ENCODE assay signal across 19 cellular contexts in the genomic region with DNA sequence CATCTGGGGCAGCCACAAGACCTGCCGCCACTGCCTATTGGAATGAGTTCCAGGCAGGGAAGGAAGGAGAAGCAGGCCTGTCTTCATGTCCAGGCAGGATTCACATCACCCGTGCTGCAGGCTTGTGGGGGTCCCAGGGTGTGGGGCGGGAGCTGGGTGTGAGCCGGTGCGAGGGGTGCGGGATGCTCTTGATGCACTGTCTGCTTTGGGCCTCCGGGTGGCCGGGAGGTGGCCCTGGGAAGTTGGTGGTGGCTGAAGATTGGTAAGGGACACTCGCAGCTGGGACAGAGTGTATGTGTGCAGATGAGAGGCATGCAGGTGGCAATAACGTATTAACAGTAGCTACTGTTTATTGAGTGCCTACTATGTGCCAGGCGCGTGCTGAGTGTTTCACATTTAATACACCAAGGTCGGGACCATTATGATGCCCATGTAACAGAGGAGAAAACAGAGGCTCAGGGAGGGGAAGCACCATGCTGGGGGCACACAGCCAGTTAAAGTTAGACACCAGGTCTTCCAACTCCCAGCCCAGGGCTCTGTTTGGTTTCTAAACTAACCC. TPM values are rescaled to one million over a fixed set of nuclear protein-coding genes. Genes with fewer than 3 reads are reported as not detected.
DNase-seq lines count a peak whose midpoint lies in the region; ATAC-seq, FAIRE-seq and TF ChIP-seq lines count a peak whose summit lies in the region.
"Had no signal": no experiment of that assay in that cellular context is flagged by ENCODE, and none has a peak within 500 bp of the region (broad histone marks: within the 10 kb centered on the region; RNA-seq: fewer than 3 reads in every experiment).

No MANE protein-coding gene starts in this region.

- no peaks in the 10 kb centered on the region for H3K36me3 ChIP-seq in Peyer's patch
- no peaks in the 10 kb centered on the region for H3K36me3 ChIP-seq in endodermal cell (ENCODE audit: control insufficient read depth, insufficient read depth, low read length)
- no peaks in the 10 kb centered on the region for H3K36me3 ChIP-seq in osteoblast (ENCODE audit: insufficient read depth, low read length)
- H3K36me3 ChIP-seq: MG63 had no signal

- ATAC-seq in HG02973 (IDR thresholded peaks at IDR 0.05; ENCODE audit: unreplicated experiment) = no peak
- ATAC-seq in GM18867 (IDR thresholded peaks at IDR 0.05; ENCODE audit: unreplicated experiment) = no peak
- ATAC-seq: PC-3 had no signal

- H3K4me1 ChIP-seq in Peyer's patch (peaks cover 0 to 10% (median 6%) of the 10 kb centered on the region in 4 donors), endodermal cell (ENCODE audit: control insufficient read depth, insufficient read depth, low read length) (peaks cover 7% of the 10 kb centered on the region), osteoblast (ENCODE audit: insufficient read depth, low read length) (no peaks in the 10 kb centered on the region)

- H3K27ac ChIP-seq in Peyer's patch (no peak overlapping the region), endodermal cell (ENCODE audit: low read depth, low read length) (peak overlapping the region; percentile 27), osteoblast (ENCODE audit: low read depth, low read length) (no peak overlapping the region)
- H3K27ac ChIP-seq: HL-60, sigmoid colon had no signal

- H3K4me1 Mint-ChIP-seq in endodermal cell = peaks cover 14% of the 10 kb centered on the region

- no peak for FAIRE-seq in frontal cortex (lab: Jason Lieb, UNC)
- FAIRE-seq: colon had no signal

- H2AFZ ChIP-seq in osteoblast (ENCODE audit: low read length) = no peak overlapping the region

- H4K20me1 ChIP-seq in osteoblast (ENCODE audit: insufficient read depth, low read length) = peaks cover 33% of the 10 kb centered on the region

- peak overlapping the region; percentile 44 for H3K27ac Mint-ChIP-seq in endodermal cell
- H3K27ac Mint-ChIP-seq: activated naive CD4-positive, alpha-beta T cell treated with anti-CD3 and anti-CD28 coated beads, Interleukin-2, amount 10 ng/mL, durations not matched to agents 7 days and 5 days had no signal

- H3K4me3 ChIP-seq in GM12864 (ENCODE audit: low read depth, low read length) (no peak overlapping the region), Peyer's patch (no peak overlapping the region), endodermal cell (ENCODE audit: low read length) (no peak overlapping the region), osteoblast (ENCODE audit: insufficient read depth, low read length) (no peak overlapping the region)
- H3K4me3 ChIP-seq: MG63, sigmoid colon had no signal

- no peak overlapping the region for H3K4me3 Mint-ChIP-seq in endodermal cell
- H3K4me3 Mint-ChIP-seq: activated naive CD4-positive, alpha-beta T cell treated with anti-CD3 and anti-CD28 coated beads, Interleukin-2, amount 10 ng/mL, durations not matched to agents 7 days and 5 days; CD4-positive, alpha-beta memory T cell had no signal

- H3K36me3 Mint-ChIP-seq in endodermal cell (ENCODE audit: low read depth) = peaks cover 4% of the 10 kb centered on the region
- H3K36me3 Mint-ChIP-seq: activated naive CD4-positive, alpha-beta T cell treated with anti-CD3 and anti-CD28 coated beads, Interleukin-2, amount 10 ng/mL, durations not matched to agents 7 days and 5 days had no signal

- no peak for TF ChIP-seq POLR2A in Peyer's patch (IDR thresholded peaks at IDR 0.05)

- H3K27me3 ChIP-seq in Peyer's patch = no peaks in the 10 kb centered on the region
- no peaks in the 10 kb centered on the region for H3K27me3 ChIP-seq in endodermal cell (ENCODE audit: control insufficient read depth, insufficient read depth, low read length, poor library complexity, severe bottlenecking)
- H3K27me3 ChIP-seq in osteoblast (ENCODE audit: insufficient read depth, low read length) = no peaks in the 10 kb centered on the region
- H3K27me3 ChIP-seq: MG63 had no signal

- 90 to 93% methylated on average over 13 of the region's 13 CpGs for WGBS in endodermal cell (ENCODE audit: insufficient coverage in 1 of 2, insufficient read length in 1 of 2), 2 experiments

- H3K79me2 ChIP-seq in osteoblast (ENCODE audit: insufficient read depth, low read length) = peaks cover 9% of the 10 kb centered on the region

- no peaks in the 10 kb centered on the region for H3K9me3 Mint-ChIP-seq in endodermal cell
- H3K9me3 Mint-ChIP-seq: activated naive CD4-positive, alpha-beta T cell treated with anti-CD3 and anti-CD28 coated beads, Interleukin-2, amount 10 ng/mL, durations not matched to agents 7 days and 5 days; CD4-positive, alpha-beta memory T cell had no signal

- no peak overlapping the region for H3K9ac ChIP-seq in endodermal cell (ENCODE audit: extremely low read depth, low read length, poor library complexity, severe bottlenecking)

- DNase-seq in GM12864 (ENCODE audit: low read depth) (no peak), Peyer's patch (peak in 2 of 3 donors; percentile 45 to 51), endodermal cell (peak; percentile 58), osteoblast (ENCODE audit: insufficient read length, low spot score, missing footprints) (peak; percentile 95), frontal cortex (ENCODE audit: low spot score in 2 of 2) (no peak), OCI-M1 (lab: John Stamatoyannopoulos, UW) (no peak)
- DNase-seq: activated CD4-positive, alpha-beta T cell treated with anti-CD3 and anti-CD28 coated beads, Interleukin-2, amount 50 U/mL, for 48 hours; activated naive CD4-positive, alpha-beta T cell treated with anti-CD3 and anti-CD28 coated beads, Interleukin-2, amount 10 ng/mL, durations not matched to agents 7 days and 5 days; CD4-positive, alpha-beta memory T cell; MG63; NCI-H2171 treated with DMSO at 0.1 percent for 48 hours; PC-3; T-helper 2 cell had no signal

- H3K9me3 ChIP-seq in Peyer's patch (no peaks in the 10 kb centered on the region), endodermal cell (ENCODE audit: control insufficient read depth, low read length) (no peaks in the 10 kb centered on the region), osteoblast (ENCODE audit: low read depth, low read length) (no peaks in the 10 kb centered on the region)
- H3K9me3 ChIP-seq: MG63, sigmoid colon had no signal

- no peak overlapping the region for H3K4me2 ChIP-seq in osteoblast (ENCODE audit: insufficient read depth, low read length)

- TF ChIP-seq CTCF in GM12864 (IDR thresholded peaks at IDR 0.05; ENCODE audit: low read depth, low read length, missing control alignments) (peak; percentile 11), Peyer's patch (IDR thresholded peaks at IDR 0.05) (no peak), endodermal cell (conservative IDR thresholded peaks at IDR 0.05) (peak; percentile 49), osteoblast (IDR thresholded peaks at IDR 0.05; ENCODE audit: extremely low read depth, low read depth, low read length) (peak; percentile 9)

- H3K27me3 Mint-ChIP-seq in endodermal cell (ENCODE audit: insufficient read depth) = no peaks in the 10 kb centered on the region
- H3K27me3 Mint-ChIP-seq: CD4-positive, alpha-beta memory T cell had no signal

RNA-seq across cellular contexts. Expression of a gene that starts 3.3 kb away (rescaled TPM):
- 100 to 1,000 TPM in 1 of 4 donors, 10 to 100 TPM in 3; 14.7 to 298 (median 45.1) TPM for total RNA-seq in Peyer's patch
- 10 to 100 TPM; 58.4 to 61.8 TPM for total RNA-seq in endodermal cell
- polyA plus RNA-seq in endodermal cell (2013, experiment 1 of 2) = 38.9 TPM
- 33.9 TPM for polyA plus RNA-seq in endodermal cell (2013, experiment 2 of 2)
- total RNA-seq in osteoblast = 15.0 and 20.3 TPM in 2 replicates
- total RNA-seq in frontal cortex = 17.5 TPM

RNA-seq across cellular contexts. Expression of a gene that starts 29.2 kb away (rescaled TPM):
- total RNA-seq in Peyer's patch = under 1 TPM; under 0.01 TPM
- 1,000 to 10,000 TPM; 2,483 to 3,611 TPM for total RNA-seq in endodermal cell
- 11,872 TPM for polyA plus RNA-seq in endodermal cell (2013, experiment 1 of 2)
- 14,577 TPM for polyA plus RNA-seq in endodermal cell (2013, experiment 2 of 2)
- under 0.01 TPM in 1 of 2 replicates, not detected in the other for total RNA-seq in osteoblast
- total RNA-seq in frontal cortex = under 0.01 TPM
- total RNA-seq: myocyte had no signal
- polyA plus RNA-seq: CD4-positive, alpha-beta memory T cell; sigmoid colon had no signal

RNA-seq across cellular contexts. Expression of a gene that starts 55.4 kb away (rescaled TPM):
- total RNA-seq in Peyer's patch (1 to 10 TPM in 3 of 4 donors, not detected in 1; 1.9 to 8.4 (median 2.1) TPM), endodermal cell (100 to 1,000 TPM; 120 to 170 TPM), osteoblast (61.2 and 72.2 TPM in 2 replicates), frontal cortex (7.3 TPM)
- 187 TPM for polyA plus RNA-seq in endodermal cell (2013, experiment 1 of 2)
- polyA plus RNA-seq in endodermal cell (2013, experiment 2 of 2) = 180 TPM
- total RNA-seq: CD4-positive, alpha-beta memory T cell had no signal
- polyA plus RNA-seq: CD4-positive, alpha-beta memory T cell had no signal

Comparison
In these comparisons a context has a peak if more than half of its experiments do, and no peak if none do; other contexts are left out.
1. DNase-seq: peak in Peyer's patch (2 of 3), endodermal cell (single experiment) and osteoblast (single experiment); none in GM12864 (single experiment), frontal cortex (0 of 2) and OCI-M1 (single experiment).
2. CTCF ChIP-seq: peak in GM12864 (single experiment), endodermal cell (single experiment) and osteoblast (single experiment); none in Peyer's patch (0 of 6).
3. RNA of a gene that starts 29.2 kb away (total RNA-seq): 2,483 to 3,611 TPM in endodermal cell; under 0.01 TPM in Peyer's patch, under 0.01 TPM in osteoblast and under 0.01 TPM in frontal cortex (single experiment); every median in the first group is over 1,000 times any median in the second.